Comparison of ENCODE assay signal across 27 cellular contexts in the genomic region with DNA sequence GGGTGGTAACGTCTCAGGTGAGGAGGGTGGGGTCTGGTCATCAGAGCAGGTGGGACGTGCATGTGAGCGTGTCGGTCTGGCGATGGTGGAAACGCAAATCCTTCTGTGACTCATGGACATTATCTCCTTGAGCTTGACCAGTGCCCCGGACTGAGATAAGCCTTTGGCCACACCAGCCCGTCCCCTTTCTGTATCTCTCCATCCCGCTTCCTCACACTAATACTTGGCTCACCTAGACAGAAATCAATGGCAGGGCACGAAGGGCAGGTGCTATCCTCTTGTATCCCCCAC. TPM values are rescaled to one million over a fixed set of nuclear protein-coding genes. Genes with fewer than 3 reads are reported as not detected.
"Had no signal": no experiment of that assay in that cellular context is flagged by ENCODE, and none has a peak within 500 bp of the region (broad histone marks: within the 10 kb centered on the region; RNA-seq: fewer than 3 reads in every experiment).

No MANE protein-coding gene starts in this region.

- H2AFZ ChIP-seq: PC-9 had no signal

- H3K4me1 ChIP-seq: Peyer's patch had no signal

- H3K27ac ChIP-seq: HL-60, PC-9, Peyer's patch had no signal

- H3K27me3 ChIP-seq: Peyer's patch had no signal

- H3K36me3 ChIP-seq: MG63, Peyer's patch had no signal

- DNase-seq: Karpas-422, KG1, MG63, NCI-H1092, NCI-H1105 treated with DMSO at 0.1 percent for 48 hours, NCI-H1417 treated with DMSO at 0.1 percent for 48 hours, NCI-H146, NCI-H1694 treated with DMSO at 0.1 percent for 48 hours, NCI-H1930, NCI-H2081, NCI-H2107, NCI-H2227 treated with DMSO at 0.1 percent for 48 hours, NCI-H524, NCI-H526 treated with DMSO at 0.1 percent for 48 hours, NCI-H748 treated with DMSO at 0.1 percent for 48 hours, PC-9, Peyer's patch, SHP77, SK-N-SH, SW 1271, T-cell had no signal

- ATAC-seq: T-cell had no signal

- H3K4me3 ChIP-seq: MG63, PC-9, Peyer's patch had no signal

- FAIRE-seq: HTR-8/SVneo had no signal

- H3K4me2 ChIP-seq: PC-9, SK-N-SH had no signal

- H3K9ac ChIP-seq: SK-N-SH had no signal

- H3K9me3 ChIP-seq: MG63, Peyer's patch had no signal

RNA-seq across cellular contexts. Expression of gene AQP10, which starts 7.9 kb away (rescaled TPM):
- total RNA-seq: NCI-H460, OCI-LY7, PC-9, RPMI7951, SK-MEL-5, T-cell had no signal
